Comparison of ENCODE assay signal across 20 cellular contexts in the genomic region with DNA sequence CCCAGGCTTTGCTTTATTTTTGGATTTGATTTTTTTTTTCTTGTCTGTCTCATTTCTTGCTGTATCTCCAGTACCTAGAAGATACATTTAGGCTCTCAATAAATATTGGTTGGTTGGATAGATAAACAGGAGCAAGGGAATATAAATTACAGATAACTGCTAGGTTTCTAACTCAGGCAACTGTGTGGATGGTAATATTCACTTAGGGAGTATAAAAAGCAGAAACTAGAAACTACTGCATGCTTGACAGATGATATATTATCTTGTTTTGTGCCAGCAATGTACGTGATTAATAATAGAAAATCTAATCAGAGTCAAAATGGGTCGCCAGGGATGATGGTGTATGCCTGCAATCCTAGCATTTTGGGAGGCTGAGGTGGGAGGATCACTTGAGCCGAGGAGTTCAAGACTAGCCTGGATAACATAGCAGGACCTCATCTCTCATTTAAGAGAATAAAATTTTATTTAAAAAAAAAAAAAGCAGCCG. TPM values are rescaled to one million over a fixed set of nuclear protein-coding genes. Genes with fewer than 3 reads are reported as not detected.
DNase-seq lines count a peak whose midpoint lies in the region; ATAC-seq and TF ChIP-seq lines count a peak whose summit lies in the region.
"Had no signal": no experiment of that assay in that cellular context is flagged by ENCODE, and none has a peak within 500 bp of the region (broad histone marks: within the 10 kb centered on the region; RNA-seq: fewer than 3 reads in every experiment).

No MANE protein-coding gene starts in this region.

- H3K27ac Mint-ChIP-seq in CD4-positive, alpha-beta memory T cell, result peak overlapping the region in 5 of 7 donors; percentile 19 to 78 (median 48)
- H3K27ac Mint-ChIP-seq in T-cell, result peak overlapping the region; percentile 23 to 72
- peak overlapping the region; percentile 24 for H3K27ac Mint-ChIP-seq in progenitor cell of endocrine pancreas
- H3K27ac Mint-ChIP-seq: GM23338, H9 had no signal

- no peak for TF ChIP-seq CTCF in progenitor cell of endocrine pancreas (IDR thresholded peaks at IDR 0.05; ENCODE audit: unreplicated experiment)
- no peak for TF ChIP-seq CTCF in gastroesophageal sphincter (IDR thresholded peaks at IDR 0.05)

- no peak overlapping the region for H3K4me3 Mint-ChIP-seq in CD4-positive, alpha-beta memory T cell
- H3K4me3 Mint-ChIP-seq in T-cell, result no peak overlapping the region
- no peak overlapping the region for H3K4me3 Mint-ChIP-seq in progenitor cell of endocrine pancreas (ENCODE audit: low read depth)
- H3K4me3 Mint-ChIP-seq: CD8-positive, alpha-beta T cell; GM23338; H9 had no signal

- CTCF ChIA-PET in CD4-positive, alpha-beta memory T cell (lab: Charles Lee; ENCODE audit: partially characterized antibody), result no interaction called here
- CTCF ChIA-PET in T-cell (lab: Charles Lee), result no interaction called here

- no peak overlapping the region for H3K27ac ChIP-seq in CD4-positive, alpha-beta memory T cell (ENCODE audit: low read depth, low read length)
- no peak overlapping the region for H3K27ac ChIP-seq in gastroesophageal sphincter

- H3K4me1 ChIP-seq in CD4-positive, alpha-beta memory T cell (ENCODE audit: insufficient read depth, low read length), result no peaks in the 10 kb centered on the region
- no peaks in the 10 kb centered on the region for H3K4me1 ChIP-seq in gastroesophageal sphincter
- H3K4me1 ChIP-seq: Caco-2 had no signal

- H3K27me3 ChIP-seq in CD4-positive, alpha-beta memory T cell (ENCODE audit: insufficient read depth, low read length), result no peaks in the 10 kb centered on the region
- H3K27me3 ChIP-seq in gastroesophageal sphincter, result no peaks in the 10 kb centered on the region

- ATAC-seq in T-cell (replicated peaks in 1 of 4) (no peak), gastroesophageal sphincter (no peak)
- ATAC-seq: CD8-positive, alpha-beta T cell; GM12878; GM23338; HCT116 had no signal

- no peak for TF ChIP-seq EP300 in gastroesophageal sphincter (IDR thresholded peaks at IDR 0.05)

- H3K36me3 ChIP-seq in CD4-positive, alpha-beta memory T cell (ENCODE audit: insufficient read depth, low read length), result peaks cover 26% of the 10 kb centered on the region
- peaks cover 0 to 67% of the 10 kb centered on the region in 2 donors for H3K36me3 ChIP-seq in gastroesophageal sphincter

- no peaks in the 10 kb centered on the region for H3K27me3 Mint-ChIP-seq in CD4-positive, alpha-beta memory T cell
- H3K27me3 Mint-ChIP-seq in T-cell, result no peaks in the 10 kb centered on the region
- H3K27me3 Mint-ChIP-seq in progenitor cell of endocrine pancreas, result no peaks in the 10 kb centered on the region

- no peak overlapping the region for H3K4me3 ChIP-seq in CD4-positive, alpha-beta memory T cell (ENCODE audit: low read length in 2 of 2)
- no peak overlapping the region for H3K4me3 ChIP-seq in gastroesophageal sphincter
- H3K4me3 ChIP-seq: GM12878, GM23338 had no signal

- 73 to 87% methylated on average over 3 to 4 of the region's 4 CpGs for WGBS in gastroesophageal sphincter (ENCODE audit: low coverage in 1 of 2), 2 donors

- intact Hi-C loops in CD4-positive, alpha-beta memory T cell (cut with micrococcal nuclease), result no loop called here

- POLR2A ChIA-PET in CD4-positive, alpha-beta memory T cell (lab: Charles Lee; ENCODE audit: partially characterized antibody), result interaction anchor here (0.7 kb wide), 1 partner anchor 409 kb away, joined by 4 read pairs; no protein-coding TSS in a partner anchor
- POLR2A ChIA-PET in T-cell (lab: Charles Lee), result no interaction called here

- no peak for DNase-seq in CD4-positive, alpha-beta memory T cell
- DNase-seq in T-cell, result no peak
- DNase-seq in islet precursor cell, result peak; percentile 1
- no peak for DNase-seq in progenitor cell of endocrine pancreas (ENCODE audit: low spot score, unreplicated experiment)
- DNase-seq in stimulated activated CD4-positive, alpha-beta T cell treated with anti-CD3 and anti-CD28 coated beads, Interleukin-4, amount 100 ng/mL, for 24 hours, result no peak
- DNase-seq in NCI-H2107 (lab: John Stamatoyannopoulos, UW), result no peak
- no peak for DNase-seq in inferior parietal cortex (ENCODE audit: extremely low spot score)
- DNase-seq: C1 segment of cervical spinal cord; Caco-2; CD8-positive, alpha-beta T cell; DMS153; DND-41; H9 had no signal

- H3K4me1 Mint-ChIP-seq in CD4-positive, alpha-beta memory T cell, result peaks cover 0 to 7% (median 4%) of the 10 kb centered on the region in 4 donors
- H3K4me1 Mint-ChIP-seq in T-cell, result peaks cover 5 to 6% (median 5%) of the 10 kb centered on the region in 3 donors
- no peaks in the 10 kb centered on the region for H3K4me1 Mint-ChIP-seq in progenitor cell of endocrine pancreas (ENCODE audit: low read depth)
- H3K4me1 Mint-ChIP-seq: GM23338, H9 had no signal

- no peak for TF ChIP-seq POLR2A in gastroesophageal sphincter (IDR thresholded peaks at IDR 0.05)

- H3K9me3 Mint-ChIP-seq in CD4-positive, alpha-beta memory T cell, result peaks cover 0 to 2% (median 0%) of the 10 kb centered on the region in 8 donors
- H3K9me3 Mint-ChIP-seq in T-cell (no peaks in the 10 kb centered on the region), progenitor cell of endocrine pancreas (ENCODE audit: low read depth) (no peaks in the 10 kb centered on the region)
- H3K9me3 Mint-ChIP-seq: CD8-positive, alpha-beta T cell; GM23338; H9 had no signal

- H3K9me3 ChIP-seq in CD4-positive, alpha-beta memory T cell (ENCODE audit: control insufficient read depth in 1 of 2, low read length in 2 of 2), result no peaks in the 10 kb centered on the region
- no peaks in the 10 kb centered on the region for H3K9me3 ChIP-seq in gastroesophageal sphincter
- H3K9me3 ChIP-seq: Caco-2 had no signal

- H3K36me3 Mint-ChIP-seq in CD4-positive, alpha-beta memory T cell, result peaks cover 18 to 61% of the 10 kb centered on the region in 2 donors
- H3K36me3 Mint-ChIP-seq in T-cell, result peaks cover 36% of the 10 kb centered on the region
- peaks cover 16% of the 10 kb centered on the region for H3K36me3 Mint-ChIP-seq in progenitor cell of endocrine pancreas (ENCODE audit: insufficient read depth)

RNA-seq across cellular contexts. Expression of gene TARS2, which starts 31.0 kb away (rescaled TPM):
- total RNA-seq in CD4-positive, alpha-beta memory T cell, result 10 to 100 TPM; 32.3 to 35.4 TPM
- polyA plus RNA-seq in CD4-positive, alpha-beta memory T cell, result 10 to 100 TPM; 23.5 to 26.4 TPM
- 10 to 100 TPM; 24.1 to 35.9 (median 30.2) TPM for total RNA-seq in T-cell
- 28.4 and 30.8 TPM in 2 replicates for total RNA-seq in progenitor cell of endocrine pancreas
- total RNA-seq in gastroesophageal sphincter, result 10 to 100 TPM in 2 of 4 donors, 1 to 10 TPM in 2; 6.7 to 32.2 (median 10.6) TPM

RNA-seq across cellular contexts. Expression of gene ECM1, which starts 51.7 kb away (rescaled TPM):
- 1 to 10 TPM; 1.9 to 2.0 TPM for total RNA-seq in CD4-positive, alpha-beta memory T cell
- not detected for polyA plus RNA-seq in CD4-positive, alpha-beta memory T cell
- total RNA-seq in T-cell, result 1 to 10 TPM in 3 of 5 donors, under 1 TPM in 2; 0.25 to 2.9 (median 1.2) TPM
- total RNA-seq in progenitor cell of endocrine pancreas, result 1.9 and 2.1 TPM in 2 replicates
- 10 to 100 TPM; 12.6 to 29.7 (median 19.4) TPM for total RNA-seq in gastroesophageal sphincter
- total RNA-seq: CD8-positive, alpha-beta T cell had no signal

RNA-seq across cellular contexts. Expression of gene FALEC, which starts 59.3 kb away (rescaled TPM):
- under 1 TPM in 1 of 2 experiments, not detected in 1; 0.64 TPM for total RNA-seq in CD4-positive, alpha-beta memory T cell
- polyA plus RNA-seq in CD4-positive, alpha-beta memory T cell, result 1 to 10 TPM in 1 of 2 donors, not detected in 1; 1.1 TPM
- total RNA-seq in T-cell (under 1 TPM in 3 of 5 donors, not detected in 2; 0.49 to 0.85 (median 0.73) TPM), progenitor cell of endocrine pancreas (0.57 TPM in 1 of 2 replicates, not detected in the other), gastroesophageal sphincter (not detected)
- total RNA-seq: A673; CD8-positive, alpha-beta T cell; GM23338; H4; H9 had no signal
- polyA plus RNA-seq: BJ had no signal
